Comparison of ENCODE assay signal across 8 cellular contexts in genomic region chr12:131929530-131930456, GRCh38. TPM values are rescaled to one million over a fixed set of nuclear protein-coding genes. Genes with fewer than 3 reads are reported as not detected.
DNase-seq lines count a peak whose midpoint lies in the region; ATAC-seq, FAIRE-seq and TF ChIP-seq lines count a peak whose summit lies in the region.

No MANE protein-coding gene starts in this region.

- DNase-seq in Right ventricle myocardium inferior (ENCODE audit: missing footprints) (peak; percentile 71), cardiac septum (ENCODE audit: low spot score) (no peak), KBM-7 (peak; percentile 55), activated T-cell treated with anti-CD3 and anti-CD28 coated beads for 4 hours (peak; percentile 18), fibroblast of the aortic adventitia (ENCODE audit: low read depth) (peak; percentile 15), osteocyte (ENCODE audit: extremely low spot score, unreplicated experiment) (no peak), urothelium cell line (ENCODE audit: low spot score) (no peak)

- in situ Hi-C loops in KBM-7 (cut with MboI; ENCODE audit: low pct_unique_long_range_greater_than_20kb, low sequenced_read_pairs): no loop called here

- H3K9me3 Mint-ChIP-seq in osteocyte (ENCODE audit: unreplicated experiment): no peaks in the 10 kb centered on the region

- H3K27ac Mint-ChIP-seq in osteocyte (ENCODE audit: unreplicated experiment): peak overlapping the region; percentile 79

- H3K36me3 Mint-ChIP-seq in osteocyte (ENCODE audit: unreplicated experiment): peaks cover 14% of the 10 kb centered on the region

- TF ChIP-seq CTCF in fibroblast of the aortic adventitia (IDR thresholded peaks at IDR 0.05; ENCODE audit: insufficient read depth, low read length): no peak
- no peak for TF ChIP-seq CTCF in osteocyte (IDR thresholded peaks at IDR 0.05)

- peak overlapping the region; percentile 94 for H3K4me3 ChIP-seq in fibroblast of the aortic adventitia (ENCODE audit: low read depth, low read length)

- intact Hi-C loops in Right ventricle myocardium inferior (cut with DNase I): loop anchor here (2.0 kb wide), 1 partner anchor 19 kb away; the partner anchor contains the start of gene EP400
- intact Hi-C loops in cardiac septum (cut with DNase I): loop anchor here (1.0 to 2.0 kb wide), 3 partner anchors 17 to 33 kb away; partner anchors contain the start of gene EP400

- no peak for ATAC-seq in Right ventricle myocardium inferior
- no peak for ATAC-seq in GM21367 (IDR thresholded peaks at IDR 0.05; ENCODE audit: unreplicated experiment)

- no peaks in the 10 kb centered on the region for H3K27me3 Mint-ChIP-seq in osteocyte (ENCODE audit: unreplicated experiment)

- peaks cover 12% of the 10 kb centered on the region for H3K4me1 Mint-ChIP-seq in osteocyte (ENCODE audit: unreplicated experiment)

- FAIRE-seq in urothelium cell line (lab: Jason Lieb, UNC): no peak

- peak overlapping the region; percentile 95 for H3K4me3 Mint-ChIP-seq in osteocyte (ENCODE audit: unreplicated experiment)

RNA-seq across cellular contexts. Expression of gene PUS1, which starts 0.7 kb away (rescaled TPM):
- total RNA-seq in Right ventricle myocardium inferior (9.4 TPM), cardiac septum (9.9 TPM), fibroblast of the aortic adventitia (ENCODE audit: low replicate concordance) (4.3 and 9.3 TPM in 2 replicates), osteocyte (18.8 and 19.5 TPM in 2 replicates)

RNA-seq across cellular contexts. Expression of gene EP400, which starts 19.9 kb away (rescaled TPM):
- total RNA-seq in Right ventricle myocardium inferior (13.9 TPM), cardiac septum (23.1 TPM), fibroblast of the aortic adventitia (ENCODE audit: low replicate concordance) (11.4 and 14.7 TPM in 2 replicates), osteocyte (51.3 and 51.8 TPM in 2 replicates)

RNA-seq across cellular contexts. Expression of gene ULK1, which starts 35.4 kb away (rescaled TPM):
- total RNA-seq in Right ventricle myocardium inferior: 49.3 TPM
- total RNA-seq in cardiac septum: 43.7 TPM
- total RNA-seq in fibroblast of the aortic adventitia (ENCODE audit: low replicate concordance): 9.1 and 21.2 TPM in 2 replicates
- total RNA-seq in osteocyte: 69.6 and 74.7 TPM in 2 replicates

Comparison
In these comparisons a context has a peak if more than half of its experiments do, and no peak if none do; other contexts are left out.
1. DNase-seq: peak in Right ventricle myocardium inferior (single experiment), KBM-7 (single experiment), activated T-cell treated with anti-CD3 and anti-CD28 coated beads for 4 hours (single experiment) and fibroblast of the aortic adventitia (single experiment); none in cardiac septum (single experiment), osteocyte (single experiment) and urothelium cell line (single experiment).